In the genomic region with DNA sequence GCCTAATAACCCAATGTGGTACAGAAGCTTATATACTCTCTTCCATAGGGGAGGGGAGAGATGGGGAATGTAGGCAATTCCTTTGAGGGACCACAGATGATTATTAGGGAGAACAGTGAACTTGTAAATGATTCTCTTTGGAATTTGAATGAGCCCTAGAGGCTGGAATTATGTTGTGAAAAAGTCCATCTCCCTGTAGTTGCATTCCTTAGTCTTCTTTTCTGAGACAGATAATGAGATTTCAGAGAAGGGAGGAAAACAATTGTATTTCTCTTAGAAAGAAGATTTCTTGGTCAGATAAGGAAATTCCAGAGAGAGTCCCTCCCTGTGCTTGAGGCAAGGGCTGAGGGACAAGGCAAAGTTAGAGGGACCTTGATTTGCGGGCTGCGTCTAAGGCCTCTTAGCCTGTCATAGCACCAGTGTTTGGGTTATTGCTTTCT, we compare ENCODE assay signal across 1 cellular context.
TF ChIP-seq lines count a peak whose summit lies in the region.

No MANE protein-coding gene starts in this region.

TF ChIP-seq in A549, 52 proteins besides CTCF, POLR2A, EP300 and RAD21:
- TF ChIP-seq HOXB13 (CRISPR knock-in tag; IDR thresholded peaks at IDR 0.05; ENCODE audit: low read depth) (no peak), BHLHE40 (IDR thresholded peaks at IDR 0.05; ENCODE audit: low read depth, low read length) (no peak), JUNB (IDR thresholded peaks at IDR 0.05) (no peak), PHF8 (IDR thresholded peaks at IDR 0.05; ENCODE audit: borderline replicate concordance, low read depth) (no peak)
- TF ChIP-seq, protein P1, sequence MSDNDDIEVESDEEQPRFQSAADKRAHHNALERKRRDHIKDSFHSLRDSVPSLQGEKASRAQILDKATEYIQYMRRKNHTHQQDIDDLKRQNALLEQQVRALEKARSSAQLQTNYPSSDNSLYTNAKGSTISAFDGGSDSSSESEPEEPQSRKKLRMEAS (IDR thresholded peaks at IDR 0.05): no peak
- TF ChIP-seq, protein P2, sequence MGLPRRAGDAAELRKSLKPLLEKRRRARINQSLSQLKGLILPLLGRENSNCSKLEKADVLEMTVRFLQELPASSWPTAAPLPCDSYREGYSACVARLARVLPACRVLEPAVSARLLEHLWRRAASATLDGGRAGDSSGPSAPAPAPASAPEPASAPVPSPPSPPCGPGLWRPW (IDR thresholded peaks at IDR 0.05): no peak
